21 cellular contexts compared by ENCODE assay signal in genomic region chr13:93797463-93797862, GRCh38.
DNase-seq lines count a peak whose midpoint lies in the region; ATAC-seq, FAIRE-seq and TF ChIP-seq lines count a peak whose summit lies in the region.
"Had no signal": no experiment of that assay in that cellular context is flagged by ENCODE, and none has a peak within 500 bp of the region (broad histone marks: within the 10 kb centered on the region; RNA-seq: fewer than 3 reads in every experiment).

No MANE protein-coding gene starts in this region.

- no peak overlapping the region for H3K27ac Mint-ChIP-seq in mesothelial cell of epicardium
- H3K27ac Mint-ChIP-seq: T-helper 1 cell treated with Interleukin-12 subunit alpha and Interleukin-12 subunit beta and Interleukin-4 antibody, amounts not matched to agents 30 μg/mL and 1 μg/mL, for 36 hours had no signal

- peaks cover 2% of the 10 kb centered on the region for H3K4me1 Mint-ChIP-seq in mesothelial cell of epicardium

- in situ Hi-C loops in astrocyte of the spinal cord (cut with HindIII; ENCODE audit: low sequenced_read_pairs): no loop called here

- no peak for FAIRE-seq in GM19239 (lab: Jason Lieb, UNC)

- no peaks in the 10 kb centered on the region for H3K9me3 Mint-ChIP-seq in mesothelial cell of epicardium
- H3K9me3 Mint-ChIP-seq: T-helper 1 cell treated with Interleukin-12 subunit alpha and Interleukin-12 subunit beta and Interleukin-4 antibody, amounts not matched to agents 30 μg/mL and 1 μg/mL, for 36 hours had no signal

- TF ChIP-seq CTCF in astrocyte of the spinal cord (IDR thresholded peaks at IDR 0.05; ENCODE audit: low read depth, low read length): no peak
- no peak for TF ChIP-seq CTCF in mesothelial cell of epicardium (IDR thresholded peaks at IDR 0.05; ENCODE audit: unreplicated experiment)

- no peaks in the 10 kb centered on the region for H3K36me3 Mint-ChIP-seq in mesothelial cell of epicardium

- ATAC-seq in GM18499 (IDR thresholded peaks at IDR 0.05; ENCODE audit: insufficient read depth, unreplicated experiment) (peak; percentile 49), GM21447 (IDR thresholded peaks at IDR 0.05; ENCODE audit: unreplicated experiment) (peak; percentile 57), HG03060 (IDR thresholded peaks at IDR 0.05; ENCODE audit: low read depth, unreplicated experiment) (peak; percentile 39), GM21367 (IDR thresholded peaks at IDR 0.05; ENCODE audit: unreplicated experiment) (no peak), GM21576 (IDR thresholded peaks at IDR 0.05; ENCODE audit: unreplicated experiment) (no peak)
- ATAC-seq: sciatic nerve had no signal

- H3K4me3 ChIP-seq in astrocyte of the spinal cord (ENCODE audit: low read depth, low read length): no peak overlapping the region
- H3K4me3 ChIP-seq: GM23248, hepatocyte, transverse colon had no signal

- H3K4me3 Mint-ChIP-seq in mesothelial cell of epicardium: no peak overlapping the region
- H3K4me3 Mint-ChIP-seq: T-helper 1 cell treated with Interleukin-12 subunit alpha and Interleukin-12 subunit beta and Interleukin-4 antibody, amounts not matched to agents 30 μg/mL and 1 μg/mL, for 36 hours had no signal

- H3K27me3 Mint-ChIP-seq in mesothelial cell of epicardium (ENCODE audit: low read depth): no peaks in the 10 kb centered on the region

- DNase-seq in astrocyte of the spinal cord (ENCODE audit: low read depth, low spot score) (peak; percentile 16), GM19239 (ENCODE audit: insufficient read length, low spot score) (no peak), mesothelial cell of epicardium (ENCODE audit: low spot score in 2 of 2, unreplicated experiment in 2 of 2) (no peak)
- DNase-seq: activated CD4-positive, CD25-positive, alpha-beta regulatory T cell; activated naive CD4-positive, alpha-beta T cell; Calu3; GF-D8; GM23248; NCI-H1048; NCI-H2171 treated with DMSO at 0.1 percent for 48 hours; nucleus accumbens; stimulated activated CD8-positive, alpha-beta memory T cell treated with anti-CD3 and anti-CD28 coated beads, Interleukin-4, amount 100 ng/mL, for 48 hours; transverse colon had no signal

Comparison
In these comparisons a context has a peak if more than half of its experiments do, and no peak if none do; other contexts are left out.
1. ATAC-seq: peak in GM18499 (single experiment), GM21447 (single experiment) and HG03060 (single experiment); none in GM21367 (single experiment) and GM21576 (single experiment).